In the genomic region with DNA sequence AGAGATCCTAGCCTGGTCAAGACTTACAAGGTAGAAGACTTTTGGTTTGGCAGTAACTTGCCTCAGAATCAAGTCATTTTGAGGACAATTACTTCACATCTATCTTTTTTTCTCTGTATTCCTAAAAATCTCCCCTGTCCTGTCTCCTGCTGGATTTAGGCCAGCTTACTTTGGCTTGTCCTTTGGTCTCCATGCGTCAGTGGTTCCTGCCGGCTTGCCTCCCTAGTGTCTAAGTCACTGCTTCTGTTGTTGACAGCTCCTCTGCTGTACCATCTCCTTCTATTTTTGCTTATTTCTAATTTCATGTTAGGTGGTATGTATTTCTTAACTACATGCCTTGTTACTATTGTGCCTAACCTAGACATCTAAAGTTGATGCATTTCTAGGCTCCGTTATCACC, we compare ENCODE assay signal across 22 cellular contexts.
"Had no signal": no experiment of that assay in that cellular context is flagged by ENCODE, and none has a peak within 500 bp of the region (broad histone marks: within the 10 kb centered on the region; RNA-seq: fewer than 3 reads in every experiment).

No MANE protein-coding gene starts in this region.

- DNase-seq: effector memory CD8-positive, alpha-beta T cell; gastrocnemius medialis; hypothalamus; islet precursor cell; mammary epithelial cell; naive thymus-derived CD4-positive, alpha-beta T cell; psoas muscle; retina; sigmoid colon; stimulated activated CD4-positive, alpha-beta T cell treated with anti-CD3 and anti-CD28 coated beads, Interleukin-2, amount 100 ng/mL, for 24 hours; stimulated activated CD4-positive, alpha-beta T cell treated with anti-CD3 and anti-CD28 coated beads, Interleukin-4, amount 100 ng/mL, for 4 hours; stimulated activated naive CD4-positive, alpha-beta T cell; stomach; substantia nigra; upper lobe of left lung; uterus had no signal

- H3K9me3 Mint-ChIP-seq: dendritic cell treated with granulocyte-macrophage colony-stimulating factor and Interleukin-4, amounts not matched to agents 40 ng/mL and 50 ng/mL, for 4 days; effector memory CD8-positive, alpha-beta T cell had no signal

- H3K4me3 Mint-ChIP-seq: dendritic cell treated with granulocyte-macrophage colony-stimulating factor and Interleukin-4, amounts not matched to agents 40 ng/mL and 50 ng/mL, for 4 days; effector memory CD8-positive, alpha-beta T cell; naive thymus-derived CD4-positive, alpha-beta T cell had no signal

- H3K4me1 ChIP-seq: psoas muscle, uterus had no signal

- ATAC-seq: effector memory CD8-positive, alpha-beta T cell; gastrocnemius medialis; naive thymus-derived CD4-positive, alpha-beta T cell; psoas muscle had no signal

- H3K36me3 ChIP-seq: uterus had no signal

- H3K4me3 ChIP-seq: esophagus muscularis mucosa, gastrocnemius medialis, heart right ventricle, psoas muscle, sigmoid colon, skin epidermis, stomach, upper lobe of left lung, uterus had no signal

- H3K9me3 ChIP-seq: esophagus muscularis mucosa, gastrocnemius medialis, heart right ventricle, neutrophil, psoas muscle, sigmoid colon, stomach, upper lobe of left lung, uterus had no signal

- H3K27ac Mint-ChIP-seq: dendritic cell treated with granulocyte-macrophage colony-stimulating factor and Interleukin-4, amounts not matched to agents 40 ng/mL and 50 ng/mL, for 4 days had no signal

- H3K27me3 ChIP-seq: esophagus muscularis mucosa, gastrocnemius medialis, heart right ventricle, neutrophil, sigmoid colon, stomach, upper lobe of left lung, uterus had no signal

- H3K27ac ChIP-seq: epithelial cell of prostate, esophagus muscularis mucosa, gastrocnemius medialis, heart right ventricle, neutrophil, psoas muscle, sigmoid colon, uterus had no signal

- H3K27me3 Mint-ChIP-seq: dendritic cell treated with granulocyte-macrophage colony-stimulating factor and Interleukin-4, amounts not matched to agents 40 ng/mL and 50 ng/mL, for 4 days; effector memory CD8-positive, alpha-beta T cell; naive thymus-derived CD4-positive, alpha-beta T cell had no signal
